Comparison of ENCODE assay signal across 18 cellular contexts in genomic region chr11:34335331-34335730, GRCh38. TPM values are rescaled to one million over a fixed set of nuclear protein-coding genes. Genes with fewer than 3 reads are reported as not detected.
DNase-seq lines count a peak whose midpoint lies in the region; ATAC-seq, FAIRE-seq and TF ChIP-seq lines count a peak whose summit lies in the region.
"Had no signal": no experiment of that assay in that cellular context is flagged by ENCODE, and none has a peak within 500 bp of the region (broad histone marks: within the 10 kb centered on the region; RNA-seq: fewer than 3 reads in every experiment).

No MANE protein-coding gene starts in this region.

- no peak overlapping the region for H3K4me3 ChIP-seq in endothelial cell of umbilical vein (replicated peaks in 1 of 3; ENCODE audit: insufficient read depth in 1 of 3, low read depth in 1 of 3, low read length in 3 of 3)
- H3K4me3 ChIP-seq: MG63 had no signal

- no peaks in the 10 kb centered on the region for H3K9me1 ChIP-seq in endothelial cell of umbilical vein (replicated peaks; ENCODE audit: control insufficient read depth, extremely low read depth, insufficient read depth, low read length)

- no peaks in the 10 kb centered on the region for H3K36me3 Mint-ChIP-seq in activated CD4-positive, alpha-beta T cell treated with anti-CD3 and anti-CD28 coated beads for 36 hours (ENCODE audit: low read depth)
- H3K36me3 Mint-ChIP-seq: CD4-positive, alpha-beta memory T cell had no signal

- H3K27me3 Mint-ChIP-seq in activated CD4-positive, alpha-beta T cell treated with anti-CD3 and anti-CD28 coated beads for 36 hours = peaks cover 13% of the 10 kb centered on the region

- peaks cover 21% of the 10 kb centered on the region for H3K4me1 Mint-ChIP-seq in activated CD4-positive, alpha-beta T cell treated with anti-CD3 and anti-CD28 coated beads for 36 hours

- intact Hi-C loops in activated CD4-positive, alpha-beta T cell treated with anti-CD3 and anti-CD28 coated beads for 36 hours (cut with DNase I, micrococcal nuclease) = no loop called here
- intact Hi-C loops in endothelial cell of umbilical vein (cut with micrococcal nuclease) = no loop called here

- CTCF ChIA-PET in activated CD4-positive, alpha-beta T cell treated with anti-CD3 and anti-CD28 coated beads for 36 hours (lab: Charles Lee) = interaction anchor here (1.1 to 1.6 kb wide), 3 partner anchors 16 to 161 kb away, joined by 3 to 5 read pairs (median 4); partner anchors contain the start of gene ABTB2
- CTCF ChIA-PET in endothelial cell of umbilical vein (lab: Charles Lee) = no interaction called here

- H4K20me1 ChIP-seq in endothelial cell of umbilical vein (replicated peaks; ENCODE audit: control insufficient read depth, extremely low read depth, insufficient read depth, low read length) = no peaks in the 10 kb centered on the region

- no peaks in the 10 kb centered on the region for H3K9me3 ChIP-seq in endothelial cell of umbilical vein (replicated peaks; ENCODE audit: control insufficient read depth, insufficient read depth, low read length)
- H3K9me3 ChIP-seq: MG63 had no signal

- H3K4me1 ChIP-seq in endothelial cell of umbilical vein (ENCODE audit: control insufficient read depth, extremely low read depth, insufficient read depth, low read length) = no peaks in the 10 kb centered on the region

- no peak overlapping the region for H2AFZ ChIP-seq in endothelial cell of umbilical vein (ENCODE audit: low read depth, low read length)

- TF ChIP-seq CTCF in endothelial cell of umbilical vein (IDR thresholded peaks at IDR 0.05; ENCODE audit: extremely low read depth in 1 of 2, insufficient read depth in 1 of 2, low read depth in 1 of 2, low read length in 2 of 2) = no peak

- H3K27ac ChIP-seq in endothelial cell of umbilical vein (ENCODE audit: insufficient read depth, low read depth, low read length) = no peak overlapping the region

- dilution Hi-C loops in endothelial cell of umbilical vein (cut with MboI; ENCODE audit: extremely low pct_ligation_motif_present, low sequenced_read_pairs) = no loop called here

- no peak overlapping the region for H3K4me3 Mint-ChIP-seq in activated CD4-positive, alpha-beta T cell treated with anti-CD3 and anti-CD28 coated beads for 36 hours
- H3K4me3 Mint-ChIP-seq: CD4-positive, alpha-beta memory T cell had no signal

- H3K9me3 Mint-ChIP-seq in activated CD4-positive, alpha-beta T cell treated with anti-CD3 and anti-CD28 coated beads for 36 hours (ENCODE audit: low read depth) = no peaks in the 10 kb centered on the region
- H3K9me3 Mint-ChIP-seq: CD4-positive, alpha-beta memory T cell had no signal

- H3K27ac Mint-ChIP-seq in activated CD4-positive, alpha-beta T cell treated with anti-CD3 and anti-CD28 coated beads for 36 hours = no peak overlapping the region
- H3K27ac Mint-ChIP-seq: CD4-positive, alpha-beta memory T cell had no signal

- POLR2A ChIA-PET in activated CD4-positive, alpha-beta T cell treated with anti-CD3 and anti-CD28 coated beads for 36 hours (lab: Charles Lee) = no interaction called here
- POLR2A ChIA-PET in endothelial cell of umbilical vein (lab: Charles Lee) = no interaction called here

- no TSS peak for BruUV-seq in endothelial cell of umbilical vein (replicated peaks; lab: Mats Ljungman, UMichigan)

- H3K4me2 ChIP-seq in endothelial cell of umbilical vein (ENCODE audit: insufficient read depth, low read length) = no peak overlapping the region

- peak; percentile 15 for FAIRE-seq in endothelial cell of umbilical vein (lab: Jason Lieb, UNC)

- no peak overlapping the region for H3K9ac ChIP-seq in endothelial cell of umbilical vein (replicated peaks; ENCODE audit: extremely low read depth, insufficient read depth, low read length)

- no peak for TF ChIP-seq POLR2A in endothelial cell of umbilical vein (IDR thresholded peaks at IDR 0.05; ENCODE audit: low read depth, low read length)

- no peaks in the 10 kb centered on the region for H3K36me3 ChIP-seq in endothelial cell of umbilical vein (ENCODE audit: control insufficient read depth in 2 of 2, extremely low read depth in 1 of 2, insufficient read depth in 2 of 2, low read length in 2 of 2)
- H3K36me3 ChIP-seq: MG63 had no signal

- no peak for DNase-seq in activated CD4-positive, alpha-beta T cell treated with anti-CD3 and anti-CD28 coated beads for 36 hours
- DNase-seq in activated CD4-positive, alpha-beta T cell treated with anti-CD3 and anti-CD28 coated beads for 48 hours = no peak
- DNase-seq in endothelial cell of umbilical vein (ENCODE audit: low read depth, low spot score) (no peak), activated gamma-delta T cell treated with Interleukin-2 at 50 U/mL for 16 hours (no peak), Kasumi-1 (lab: John Stamatoyannopoulos, UW) (no peak), 8988T (no peak)
- DNase-seq: Calu3; CD4-positive, alpha-beta memory T cell; H7; MG63; NCI-H1092; NCI-H2227 treated with DMSO at 0.1 percent for 48 hours; NCI-H524 treated with DMSO at 0.1 percent for 48 hours; OCI-M1; SHP77 treated with DMSO at 0.1 percent for 48 hours had no signal

- peaks cover 2 to 8% of the 10 kb centered on the region in 2 experiments for H3K27me3 ChIP-seq in endothelial cell of umbilical vein (ENCODE audit: control insufficient read depth in 2 of 2, insufficient read depth in 2 of 2, low read length in 2 of 2)
- H3K27me3 ChIP-seq: MG63 had no signal

- peak; percentile 70 for ATAC-seq in activated CD4-positive, alpha-beta T cell treated with anti-CD3 and anti-CD28 coated beads for 36 hours
- ATAC-seq in GM18873 (IDR thresholded peaks at IDR 0.05; ENCODE audit: low FRiP score, unreplicated experiment) = peak; percentile 40
- ATAC-seq in HG03342 (IDR thresholded peaks at IDR 0.05; ENCODE audit: unreplicated experiment) = peak; percentile 33
- ATAC-seq: SK-N-SH treated with all-trans-retinoic acid at 6 μM for 48 hours had no signal

- H3K79me2 ChIP-seq in endothelial cell of umbilical vein (ENCODE audit: control insufficient read depth, insufficient read depth, low read length) = no peaks in the 10 kb centered on the region

TF ChIP-seq in endothelial cell of umbilical vein, 7 proteins besides CTCF, POLR2A, EP300 and RAD21:
- TF ChIP-seq FOS (IDR thresholded peaks at IDR 0.05; ENCODE audit: borderline replicate concordance, insufficient read depth, low read length) = no peak
- TF ChIP-seq, protein P1, sequence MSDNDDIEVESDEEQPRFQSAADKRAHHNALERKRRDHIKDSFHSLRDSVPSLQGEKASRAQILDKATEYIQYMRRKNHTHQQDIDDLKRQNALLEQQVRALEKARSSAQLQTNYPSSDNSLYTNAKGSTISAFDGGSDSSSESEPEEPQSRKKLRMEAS (IDR thresholded peaks at IDR 0.05; ENCODE audit: insufficient read depth, insufficient read length) = no peak
- TF ChIP-seq JUN (IDR thresholded peaks at IDR 0.05; ENCODE audit: borderline replicate concordance, insufficient read depth, insufficient read length, low read depth) = no peak
- no peak for TF ChIP-seq GATA2 (IDR thresholded peaks at IDR 0.05; ENCODE audit: insufficient read depth, insufficient read length, low read depth, low read length)
- TF ChIP-seq EZH2 (IDR thresholded peaks at IDR 0.05; ENCODE audit: borderline replicate concordance, low read depth, low read length, severe bottlenecking) = no peak
- TF ChIP-seq POLR2AphosphoS5 (IDR thresholded peaks at IDR 0.05; ENCODE audit: insufficient read depth, low read depth, low read length) = no peak
- no peak for TF ChIP-seq MYC (IDR thresholded peaks at IDR 0.05; ENCODE audit: low read depth, low read length)

RNA-seq across cellular contexts. Expression of gene ABTB2, which starts 22.5 kb away (rescaled TPM):
- total RNA-seq in activated CD4-positive, alpha-beta T cell treated with anti-CD3 and anti-CD28 coated beads for 36 hours = 1 to 10 TPM; 1.2 TPM
- total RNA-seq in endothelial cell of umbilical vein = 0.11 and 0.25 TPM in 2 replicates
- polyA plus RNA-seq in endothelial cell of umbilical vein = 0.14 and 0.18 TPM in 2 replicates
- polyA plus RNA-seq in endothelial cell of umbilical vein (2011; cell fraction: cytosol; rRNA removed) = 0.16 and 0.19 TPM in 2 replicates
- polyA plus RNA-seq in endothelial cell of umbilical vein (2011; cell fraction: nucleus; rRNA removed) = 0.40 and 0.41 TPM in 2 replicates
- polyA plus RNA-seq in endothelial cell of umbilical vein (2012) = 0.27 and 0.52 TPM in 2 replicates
- 0.17 and 0.45 TPM in 2 replicates for polyA minus RNA-seq in endothelial cell of umbilical vein
- polyA minus RNA-seq in endothelial cell of umbilical vein (2011; cell fraction: cytosol; rRNA and poly(A)+ RNA removed) = 3.1 TPM
- 0.34 and 0.38 TPM in 2 replicates for polyA minus RNA-seq in endothelial cell of umbilical vein (2011; cell fraction: nucleus; rRNA and poly(A)+ RNA removed)
- polyA plus RNA-seq: CD4-positive, alpha-beta memory T cell had no signal
